In genomic region chr14:26917086-26917485, GRCh38 we compare ENCODE assay signal across 10 cellular contexts.
A peak's percentile ranks its signal among the peaks of the same experiment; 100 is the strongest.
DNase-seq lines count a peak whose midpoint lies in the region; ATAC-seq and TF ChIP-seq lines count a peak whose summit lies in the region.
"Had no signal": no experiment of that assay in that cellular context is flagged by ENCODE, and none has a peak within 500 bp of the region (broad histone marks: within the 10 kb centered on the region; RNA-seq: fewer than 3 reads in every experiment).

No MANE protein-coding gene starts in this region.

- H3K9me3 Mint-ChIP-seq in neural progenitor cell = peaks cover 6% of the 10 kb centered on the region
- H3K9me3 Mint-ChIP-seq in activated CD4-positive, alpha-beta T cell treated with anti-CD3 and anti-CD28 coated beads for 36 hours (ENCODE audit: low read depth) = peaks cover 19% of the 10 kb centered on the region

- no peaks in the 10 kb centered on the region for H3K36me3 Mint-ChIP-seq in neural progenitor cell
- no peaks in the 10 kb centered on the region for H3K36me3 Mint-ChIP-seq in activated CD4-positive, alpha-beta T cell treated with anti-CD3 and anti-CD28 coated beads for 36 hours (ENCODE audit: low read depth)
- H3K36me3 Mint-ChIP-seq: naive B cell had no signal

- H2AFZ ChIP-seq in neural progenitor cell (replicated peaks) = no peak overlapping the region

- TF ChIP-seq CTCF in C4-2B (conservative IDR thresholded peaks at IDR 0.05) (peak; percentile 46), epithelial cell of proximal tubule (conservative IDR thresholded peaks at IDR 0.05; ENCODE audit: low read depth, low read length) (peak; percentile 74), neural progenitor cell (IDR thresholded peaks at IDR 0.05) (peak; percentile 59)

- no peaks in the 10 kb centered on the region for H4K20me1 ChIP-seq in neural progenitor cell (ENCODE audit: low read depth)

- H3K9ac ChIP-seq in neural progenitor cell = no peak overlapping the region

- no peaks in the 10 kb centered on the region for H3F3A ChIP-seq in neural progenitor cell (ENCODE audit: low read depth)

- no peak overlapping the region for H3K27ac Mint-ChIP-seq in neural progenitor cell
- no peak overlapping the region for H3K27ac Mint-ChIP-seq in activated CD4-positive, alpha-beta T cell treated with anti-CD3 and anti-CD28 coated beads for 36 hours
- H3K27ac Mint-ChIP-seq: naive B cell had no signal

- no peak overlapping the region for H3K4me3 Mint-ChIP-seq in neural progenitor cell
- no peak overlapping the region for H3K4me3 Mint-ChIP-seq in activated CD4-positive, alpha-beta T cell treated with anti-CD3 and anti-CD28 coated beads for 36 hours
- H3K4me3 Mint-ChIP-seq: naive B cell had no signal

- H3K4me3 ChIP-seq in epithelial cell of proximal tubule (ENCODE audit: low read depth, low read length) (no peak overlapping the region), neural progenitor cell (no peak overlapping the region)

- no peaks in the 10 kb centered on the region for H3K79me2 ChIP-seq in neural progenitor cell (ENCODE audit: low read depth)

- H3K4me2 ChIP-seq in neural progenitor cell = no peak overlapping the region

- H3K27me3 Mint-ChIP-seq in neural progenitor cell (ENCODE audit: insufficient read depth, low read depth) = no peaks in the 10 kb centered on the region
- no peaks in the 10 kb centered on the region for H3K27me3 Mint-ChIP-seq in activated CD4-positive, alpha-beta T cell treated with anti-CD3 and anti-CD28 coated beads for 36 hours
- H3K27me3 Mint-ChIP-seq: naive B cell had no signal

- H3K4me1 Mint-ChIP-seq in neural progenitor cell = no peaks in the 10 kb centered on the region
- no peaks in the 10 kb centered on the region for H3K4me1 Mint-ChIP-seq in activated CD4-positive, alpha-beta T cell treated with anti-CD3 and anti-CD28 coated beads for 36 hours
- H3K4me1 Mint-ChIP-seq: naive B cell had no signal

- CTCF ChIA-PET in activated CD4-positive, alpha-beta T cell treated with anti-CD3 and anti-CD28 coated beads for 36 hours (lab: Charles Lee) = no interaction called here

- DNase-seq in NAMALWA (ENCODE audit: low spot score) (peak; percentile 26), epithelial cell of proximal tubule (ENCODE audit: low read depth) (no peak), neural progenitor cell (ENCODE audit: low spot score) (peak; percentile 50), head of caudate nucleus (no peak), amygdala (lab: John Stamatoyannopoulos, UW) (no peak), foreskin melanocyte (no peak)
- no peak for DNase-seq in activated CD4-positive, alpha-beta T cell treated with anti-CD3 and anti-CD28 coated beads for 36 hours
- DNase-seq: naive B cell, NCI-H1105 had no signal

- ATAC-seq in activated CD4-positive, alpha-beta T cell treated with anti-CD3 and anti-CD28 coated beads for 36 hours = no peak

- H3K4me1 ChIP-seq in neural progenitor cell = no peaks in the 10 kb centered on the region

- H3K9me3 ChIP-seq in neural progenitor cell (ENCODE audit: low read depth) = no peaks in the 10 kb centered on the region

- no peaks in the 10 kb centered on the region for H3K36me3 ChIP-seq in neural progenitor cell

- H3K27me3 ChIP-seq in neural progenitor cell = no peaks in the 10 kb centered on the region

- POLR2A ChIA-PET in activated CD4-positive, alpha-beta T cell treated with anti-CD3 and anti-CD28 coated beads for 36 hours (lab: Charles Lee) = no interaction called here

- intact Hi-C loops in head of caudate nucleus (cut with DNase I) = no loop called here
- intact Hi-C loops in activated CD4-positive, alpha-beta T cell treated with anti-CD3 and anti-CD28 coated beads for 36 hours (cut with DNase I, micrococcal nuclease) = no loop called here

- H3K27ac ChIP-seq in C4-2B = no peak overlapping the region
- H3K27ac ChIP-seq in neural progenitor cell = no peak overlapping the region

Comparison
In these comparisons a context has a peak if more than half of its experiments do, and no peak if none do; other contexts are left out.
1. DNase-seq: peak in NAMALWA (single experiment) and neural progenitor cell (single experiment); none in epithelial cell of proximal tubule (single experiment), head of caudate nucleus (0 of 42), activated CD4-positive, alpha-beta T cell treated with anti-CD3 and anti-CD28 coated beads for 36 hours (single experiment), amygdala (0 of 56) and foreskin melanocyte (single experiment).
2. Peak in every context shown above with its lines, with median percentiles within 50 percentile points of each other: CTCF ChIP-seq.